21 cellular contexts compared by ENCODE assay signal in the genomic region with DNA sequence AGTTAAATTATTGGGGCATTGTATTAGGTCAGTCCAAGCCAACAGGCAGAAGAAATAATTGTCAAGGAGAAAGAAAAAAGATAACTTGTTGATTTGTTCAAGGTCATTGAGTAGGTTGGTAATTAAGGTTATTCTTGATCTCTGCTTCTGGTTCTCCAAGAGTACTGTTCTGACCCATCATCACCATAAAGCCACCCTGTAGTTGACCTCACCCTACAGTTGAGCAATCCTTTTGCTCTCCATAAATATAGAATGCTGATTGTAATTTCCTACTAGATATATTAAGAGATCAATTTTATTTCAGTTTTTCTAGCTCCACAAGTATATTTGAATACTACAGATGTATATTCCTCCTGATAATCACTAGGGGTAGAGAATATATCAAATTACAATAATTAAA.
DNase-seq lines count a peak whose midpoint lies in the region; ATAC-seq, FAIRE-seq and TF ChIP-seq lines count a peak whose summit lies in the region.
"Had no signal": no experiment of that assay in that cellular context is flagged by ENCODE, and none has a peak within 500 bp of the region (broad histone marks: within the 10 kb centered on the region; RNA-seq: fewer than 3 reads in every experiment).

No MANE protein-coding gene starts in this region.

- H3K4me3 ChIP-seq in small intestine (ENCODE audit: low read depth in 1 of 2, low read length in 2 of 2): no peak overlapping the region
- H3K4me3 ChIP-seq: BLaER1, GM12878, HAP-1 had no signal

- H3K27ac ChIP-seq in small intestine (ENCODE audit: low read depth in 1 of 2, low read length in 1 of 2): no peak overlapping the region
- H3K27ac ChIP-seq: BLaER1, C4-2B had no signal

- no peaks in the 10 kb centered on the region for H3K9me3 ChIP-seq in small intestine (ENCODE audit: control insufficient read depth, low read depth)
- H3K9me3 ChIP-seq: BLaER1, HAP-1 had no signal

- peak; percentile 51 for ATAC-seq in left colon
- ATAC-seq in SK-N-SH treated with all-trans-retinoic acid at 6 μM for 48 hours: no peak
- no peak for ATAC-seq in GM18505 (IDR thresholded peaks at IDR 0.05; ENCODE audit: unreplicated experiment)
- no peak for ATAC-seq in Right ventricle myocardium inferior
- ATAC-seq: GM12878 had no signal

- DNase-seq in DMS53 (lab: John Stamatoyannopoulos, UW) (peak; percentile 45), left colon (no peak), small intestine (peak; percentile 67), Right ventricle myocardium inferior (ENCODE audit: missing footprints) (no peak), CD1c-positive myeloid dendritic cell (ENCODE audit: extremely low spot score) (no peak)
- DNase-seq: Calu3; CD4-positive, alpha-beta T cell; CD8-positive, alpha-beta memory T cell; DMS79; EL; GDM1; GOT3; HFFc6 had no signal

- H3K36me3 ChIP-seq in small intestine (ENCODE audit: control insufficient read depth in 2 of 2, insufficient read depth in 2 of 2, low read length in 2 of 2): no peaks in the 10 kb centered on the region
- H3K36me3 ChIP-seq: BLaER1, HAP-1 had no signal

- no peaks in the 10 kb centered on the region for H3K27me3 ChIP-seq in small intestine (ENCODE audit: control insufficient read depth in 2 of 2, insufficient read depth in 2 of 2, low read length in 2 of 2)
- H3K27me3 ChIP-seq: BLaER1 had no signal

- intact Hi-C loops in left colon (cut with DNase I, micrococcal nuclease) (no loop called here), Right ventricle myocardium inferior (cut with DNase I) (no loop called here)

- FAIRE-seq in small intestine (lab: Jason Lieb, UNC): no peak
- FAIRE-seq: GM12878, GM18507, H54 had no signal

- no peak for TF ChIP-seq POLR2A in GM18505 (IDR thresholded peaks at IDR 0.05; ENCODE audit: borderline replicate concordance, extremely low read depth, insufficient read depth, insufficient read length)

- no peaks in the 10 kb centered on the region for H3K4me1 ChIP-seq in small intestine (ENCODE audit: control insufficient read depth in 2 of 2, insufficient read depth in 1 of 2, low read depth in 1 of 2, low read length in 1 of 2)
- H3K4me1 ChIP-seq: BLaER1, HAP-1 had no signal

TF ChIP-seq in SK-N-SH treated with all-trans-retinoic acid at 6 μM for 48 hours, 23 proteins besides CTCF, POLR2A, EP300 and RAD21:
- TF ChIP-seq GLIS3 (CRISPR knock-in tag; IDR thresholded peaks at IDR 0.05) (no peak), OSR1 (CRISPR knock-in tag; IDR thresholded peaks at IDR 0.05) (no peak), ZC3H10 (CRISPR knock-in tag; IDR thresholded peaks at IDR 0.05) (no peak), CSDC2 (CRISPR knock-in tag; IDR thresholded peaks at IDR 0.05) (no peak), PPARA (CRISPR knock-in tag; IDR thresholded peaks at IDR 0.05; ENCODE audit: borderline replicate concordance) (no peak), ISL1 (CRISPR knock-in tag; IDR thresholded peaks at IDR 0.05) (no peak), ARNTL (CRISPR knock-in tag; IDR thresholded peaks at IDR 0.05; ENCODE audit: borderline replicate concordance, low read depth) (no peak), TOX (CRISPR knock-in tag; IDR thresholded peaks at IDR 0.05; ENCODE audit: borderline replicate concordance) (no peak), ZNF8 (CRISPR knock-in tag; IDR thresholded peaks at IDR 0.05) (no peak), SNAI2 (CRISPR knock-in tag; IDR thresholded peaks at IDR 0.05) (no peak), ZNF70 (CRISPR knock-in tag; IDR thresholded peaks at IDR 0.05) (no peak), TCF4 (CRISPR knock-in tag; IDR thresholded peaks at IDR 0.05; ENCODE audit: borderline replicate concordance) (no peak), ZNF565 (CRISPR knock-in tag; conservative IDR thresholded peaks at IDR 0.05; ENCODE audit: low read depth) (no peak), ESRRG (CRISPR knock-in tag; IDR thresholded peaks at IDR 0.05) (no peak), ZFP30 (CRISPR knock-in tag; IDR thresholded peaks at IDR 0.05) (no peak)
- TF ChIP-seq, protein P1, sequence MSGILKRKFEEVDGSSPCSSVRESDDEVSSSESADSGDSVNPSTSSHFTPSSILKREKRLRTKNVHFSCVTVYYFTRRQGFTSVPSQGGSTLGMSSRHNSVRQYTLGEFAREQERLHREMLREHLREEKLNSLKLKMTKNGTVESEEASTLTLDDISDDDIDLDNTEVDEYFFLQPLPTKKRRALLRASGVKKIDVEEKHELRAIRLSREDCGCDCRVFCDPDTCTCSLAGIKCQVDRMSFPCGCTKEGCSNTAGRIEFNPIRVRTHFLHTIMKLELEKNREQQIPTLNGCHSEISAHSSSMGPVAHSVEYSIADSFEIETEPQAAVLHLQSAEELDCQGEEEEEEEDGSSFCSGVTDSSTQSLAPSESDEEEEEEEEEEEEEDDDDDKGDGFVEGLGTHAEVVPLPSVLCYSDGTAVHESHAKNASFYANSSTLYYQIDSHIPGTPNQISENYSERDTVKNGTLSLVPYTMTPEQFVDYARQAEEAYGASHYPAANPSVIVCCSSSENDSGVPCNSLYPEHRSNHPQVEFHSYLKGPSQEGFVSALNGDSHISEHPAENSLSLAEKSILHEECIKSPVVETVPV (CRISPR knock-in tag; IDR thresholded peaks at IDR 0.05): no peak
- TF ChIP-seq, protein P2, sequence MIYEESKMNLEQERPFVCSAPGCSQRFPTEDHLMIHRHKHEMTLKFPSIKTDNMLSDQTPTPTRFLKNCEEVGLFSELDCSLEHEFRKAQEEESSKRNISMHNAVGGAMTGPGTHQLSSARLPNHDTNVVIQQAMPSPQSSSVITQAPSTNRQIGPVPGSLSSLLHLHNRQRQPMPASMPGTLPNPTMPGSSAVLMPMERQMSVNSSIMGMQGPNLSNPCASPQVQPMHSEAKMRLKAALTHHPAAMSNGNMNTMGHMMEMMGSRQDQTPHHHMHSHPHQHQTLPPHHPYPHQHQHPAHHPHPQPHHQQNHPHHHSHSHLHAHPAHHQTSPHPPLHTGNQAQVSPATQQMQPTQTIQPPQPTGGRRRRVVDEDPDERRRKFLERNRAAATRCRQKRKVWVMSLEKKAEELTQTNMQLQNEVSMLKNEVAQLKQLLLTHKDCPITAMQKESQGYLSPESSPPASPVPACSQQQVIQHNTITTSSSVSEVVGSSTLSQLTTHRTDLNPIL (CRISPR knock-in tag; IDR thresholded peaks at IDR 0.05; ENCODE audit: low read depth): no peak
- TF ChIP-seq, protein P3, sequence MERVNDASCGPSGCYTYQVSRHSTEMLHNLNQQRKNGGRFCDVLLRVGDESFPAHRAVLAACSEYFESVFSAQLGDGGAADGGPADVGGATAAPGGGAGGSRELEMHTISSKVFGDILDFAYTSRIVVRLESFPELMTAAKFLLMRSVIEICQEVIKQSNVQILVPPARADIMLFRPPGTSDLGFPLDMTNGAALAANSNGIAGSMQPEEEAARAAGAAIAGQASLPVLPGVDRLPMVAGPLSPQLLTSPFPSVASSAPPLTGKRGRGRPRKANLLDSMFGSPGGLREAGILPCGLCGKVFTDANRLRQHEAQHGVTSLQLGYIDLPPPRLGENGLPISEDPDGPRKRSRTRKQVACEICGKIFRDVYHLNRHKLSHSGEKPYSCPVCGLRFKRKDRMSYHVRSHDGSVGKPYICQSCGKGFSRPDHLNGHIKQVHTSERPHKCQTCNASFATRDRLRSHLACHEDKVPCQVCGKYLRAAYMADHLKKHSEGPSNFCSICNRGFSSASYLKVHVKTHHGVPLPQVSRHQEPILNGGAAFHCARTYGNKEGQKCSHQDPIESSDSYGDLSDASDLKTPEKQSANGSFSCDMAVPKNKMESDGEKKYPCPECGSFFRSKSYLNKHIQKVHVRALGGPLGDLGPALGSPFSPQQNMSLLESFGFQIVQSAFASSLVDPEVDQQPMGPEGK (CRISPR knock-in tag; IDR thresholded peaks at IDR 0.05; ENCODE audit: borderline replicate concordance): no peak
- TF ChIP-seq, protein P4, sequence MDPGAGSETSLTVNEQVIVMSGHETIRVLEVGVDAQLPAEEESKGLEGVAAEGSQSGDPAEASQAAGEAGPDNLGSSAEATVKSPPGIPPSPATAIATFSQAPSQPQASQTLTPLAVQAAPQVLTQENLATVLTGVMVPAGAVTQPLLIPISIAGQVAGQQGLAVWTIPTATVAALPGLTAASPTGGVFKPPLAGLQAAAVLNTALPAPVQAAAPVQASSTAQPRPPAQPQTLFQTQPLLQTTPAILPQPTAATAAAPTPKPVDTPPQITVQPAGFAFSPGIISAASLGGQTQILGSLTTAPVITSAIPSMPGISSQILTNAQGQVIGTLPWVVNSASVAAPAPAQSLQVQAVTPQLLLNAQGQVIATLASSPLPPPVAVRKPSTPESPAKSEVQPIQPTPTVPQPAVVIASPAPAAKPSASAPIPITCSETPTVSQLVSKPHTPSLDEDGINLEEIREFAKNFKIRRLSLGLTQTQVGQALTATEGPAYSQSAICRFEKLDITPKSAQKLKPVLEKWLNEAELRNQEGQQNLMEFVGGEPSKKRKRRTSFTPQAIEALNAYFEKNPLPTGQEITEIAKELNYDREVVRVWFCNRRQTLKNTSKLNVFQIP (CRISPR knock-in tag; IDR thresholded peaks at IDR 0.05; ENCODE audit: borderline replicate concordance, low read depth): no peak
- TF ChIP-seq, protein P5, sequence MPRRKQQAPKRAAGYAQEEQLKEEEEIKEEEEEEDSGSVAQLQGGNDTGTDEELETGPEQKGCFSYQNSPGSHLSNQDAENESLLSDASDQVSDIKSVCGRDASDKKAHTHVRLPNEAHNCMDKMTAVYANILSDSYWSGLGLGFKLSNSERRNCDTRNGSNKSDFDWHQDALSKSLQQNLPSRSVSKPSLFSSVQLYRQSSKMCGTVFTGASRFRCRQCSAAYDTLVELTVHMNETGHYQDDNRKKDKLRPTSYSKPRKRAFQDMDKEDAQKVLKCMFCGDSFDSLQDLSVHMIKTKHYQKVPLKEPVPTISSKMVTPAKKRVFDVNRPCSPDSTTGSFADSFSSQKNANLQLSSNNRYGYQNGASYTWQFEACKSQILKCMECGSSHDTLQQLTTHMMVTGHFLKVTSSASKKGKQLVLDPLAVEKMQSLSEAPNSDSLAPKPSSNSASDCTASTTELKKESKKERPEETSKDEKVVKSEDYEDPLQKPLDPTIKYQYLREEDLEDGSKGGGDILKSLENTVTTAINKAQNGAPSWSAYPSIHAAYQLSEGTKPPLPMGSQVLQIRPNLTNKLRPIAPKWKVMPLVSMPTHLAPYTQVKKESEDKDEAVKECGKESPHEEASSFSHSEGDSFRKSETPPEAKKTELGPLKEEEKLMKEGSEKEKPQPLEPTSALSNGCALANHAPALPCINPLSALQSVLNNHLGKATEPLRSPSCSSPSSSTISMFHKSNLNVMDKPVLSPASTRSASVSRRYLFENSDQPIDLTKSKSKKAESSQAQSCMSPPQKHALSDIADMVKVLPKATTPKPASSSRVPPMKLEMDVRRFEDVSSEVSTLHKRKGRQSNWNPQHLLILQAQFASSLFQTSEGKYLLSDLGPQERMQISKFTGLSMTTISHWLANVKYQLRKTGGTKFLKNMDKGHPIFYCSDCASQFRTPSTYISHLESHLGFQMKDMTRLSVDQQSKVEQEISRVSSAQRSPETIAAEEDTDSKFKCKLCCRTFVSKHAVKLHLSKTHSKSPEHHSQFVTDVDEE (CRISPR knock-in tag; IDR thresholded peaks at IDR 0.05): no peak

Comparison
In these comparisons a context has a peak if more than half of its experiments do, and no peak if none do; other contexts are left out.
1. DNase-seq: peak in DMS53 (single experiment) and small intestine (single experiment); none in left colon (0 of 2), Right ventricle myocardium inferior (single experiment) and CD1c-positive myeloid dendritic cell (single experiment).